In the genomic region with DNA sequence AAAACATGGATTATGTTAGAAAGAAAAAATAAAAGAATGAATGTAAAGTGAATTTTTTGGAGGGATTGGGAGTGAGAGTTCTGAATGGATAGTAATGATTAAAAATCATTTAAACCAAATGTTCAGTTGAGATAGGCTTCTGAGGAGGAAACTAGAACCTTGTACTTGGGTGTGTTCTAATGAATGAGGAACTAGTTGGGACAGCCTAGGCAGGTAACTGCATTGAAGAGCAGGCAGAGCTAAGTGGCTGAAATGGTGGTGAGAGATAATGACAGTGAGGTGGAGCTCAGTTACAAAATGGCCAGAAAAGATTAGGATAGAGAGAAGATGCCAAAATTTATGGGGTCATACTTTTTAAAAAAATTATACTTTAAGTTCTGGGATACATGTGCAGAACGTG, we compare ENCODE assay signal across 34 cellular contexts.
"Had no signal": no experiment of that assay in that cellular context is flagged by ENCODE, and none has a peak within 500 bp of the region (broad histone marks: within the 10 kb centered on the region; RNA-seq: fewer than 3 reads in every experiment).

No MANE protein-coding gene starts in this region.

- H3K9me3 ChIP-seq: MG63 had no signal

- H3K27ac ChIP-seq: KMS-11 had no signal

- DNase-seq: Karpas-422, Kasumi-1, MG63, MV-4-11, NCI-H1048, NCI-H1092, NCI-H1092 treated with DMSO at 0.1 percent for 48 hours, NCI-H1105, NCI-H1105 treated with DMSO at 0.1 percent for 48 hours, NCI-H1417, NCI-H1417 treated with DMSO at 0.1 percent for 48 hours, NCI-H1436, NCI-H1436 treated with DMSO at 0.1 percent for 48 hours, NCI-H146, NCI-H1694, NCI-H1694 treated with DMSO at 0.1 percent for 48 hours, NCI-H187, NCI-H187 treated with DMSO at 0.1 percent for 48 hours, NCI-H1930, NCI-H2029, NCI-H2029 treated with DMSO at 0.1 percent for 48 hours, NCI-H2081, NCI-H2081 treated with DMSO at 0.1 percent for 48 hours, NCI-H2107, NCI-H2171, NCI-H2171 treated with DMSO at 0.1 percent for 48 hours, NCI-H2227 treated with DMSO at 0.1 percent for 48 hours, NCI-H226, NCI-H345, NCI-H446, NCI-H446 treated with DMSO at 0.1 percent for 48 hours, NCI-H510A, NCI-H510A treated with DMSO at 0.1 percent for 48 hours had no signal

- H3K9ac ChIP-seq: KMS-11 had no signal

- H3K36me3 ChIP-seq: MG63 had no signal

- H3K4me3 ChIP-seq: MG63 had no signal

- H3K27me3 ChIP-seq: MG63 had no signal

- H3K4me2 ChIP-seq: KMS-11 had no signal
